Comparison of ENCODE assay signal across 1 cellular context in genomic region chr2:109914552-109914951, GRCh38. TPM values are rescaled to one million over a fixed set of nuclear protein-coding genes. Genes with fewer than 3 reads are reported as not detected.
"Had no signal": no experiment of that assay in that cellular context is flagged by ENCODE, and none has a peak within 500 bp of the region (broad histone marks: within the 10 kb centered on the region; RNA-seq: fewer than 3 reads in every experiment).

No MANE protein-coding gene starts in this region.

RNA-seq across cellular contexts. Expression of gene LIMS3, which starts 16.1 kb away (rescaled TPM):
- total RNA-seq: G401 had no signal
